Comparison of ENCODE assay signal across 13 cellular contexts in the genomic region with DNA sequence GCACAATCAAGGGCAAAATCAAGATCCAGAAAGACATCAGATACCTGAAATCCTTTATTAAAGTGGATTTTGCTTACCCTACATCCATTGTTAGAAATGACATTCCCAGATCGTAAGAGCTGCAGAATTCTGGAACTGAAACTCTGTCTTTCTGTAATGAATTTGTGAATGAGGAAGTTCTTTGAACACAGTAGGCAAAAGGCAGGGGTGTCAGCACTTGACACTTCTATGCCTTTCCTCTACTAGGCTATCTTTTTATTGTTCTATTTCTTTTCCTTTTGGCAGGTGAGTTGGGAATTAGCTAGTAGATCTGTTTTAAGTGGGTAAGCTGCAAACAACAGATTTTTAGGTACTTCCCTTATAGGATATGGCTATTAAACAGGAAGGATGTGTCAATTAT.
DNase-seq lines count a peak whose midpoint lies in the region; ATAC-seq, FAIRE-seq and TF ChIP-seq lines count a peak whose summit lies in the region.
"Had no signal": no experiment of that assay in that cellular context is flagged by ENCODE, and none has a peak within 500 bp of the region (broad histone marks: within the 10 kb centered on the region; RNA-seq: fewer than 3 reads in every experiment).

No MANE protein-coding gene starts in this region.

- H3K9me3 ChIP-seq in DOHH2 (ENCODE audit: control insufficient read depth, insufficient read depth, low read length) (no peaks in the 10 kb centered on the region), mucosa of rectum (ENCODE audit: control insufficient read depth in 2 of 2, low read length in 2 of 2) (no peaks in the 10 kb centered on the region), gastroesophageal sphincter (no peaks in the 10 kb centered on the region)
- H3K9me3 ChIP-seq: gastrocnemius medialis, SJSA1 had no signal

- H3K27me3 ChIP-seq in DOHH2 (ENCODE audit: control insufficient read depth, low read length): no peaks in the 10 kb centered on the region
- no peaks in the 10 kb centered on the region for H3K27me3 ChIP-seq in mucosa of rectum (ENCODE audit: control insufficient read depth in 2 of 2, insufficient read depth in 2 of 2, low read length in 2 of 2)
- no peaks in the 10 kb centered on the region for H3K27me3 ChIP-seq in gastroesophageal sphincter
- H3K27me3 ChIP-seq: gastrocnemius medialis, SJSA1 had no signal

- peak overlapping the region; percentile 6 to 49 for H3K9ac ChIP-seq in mucosa of rectum (ENCODE audit: low read depth in 1 of 2, low read length in 2 of 2)

- ATAC-seq in HG03103 (IDR thresholded peaks at IDR 0.05; ENCODE audit: low read depth, unreplicated experiment) (peak; percentile 30), gastroesophageal sphincter (no peak), GM18909 (IDR thresholded peaks at IDR 0.05; ENCODE audit: poor library complexity, unreplicated experiment) (no peak)
- ATAC-seq: gastrocnemius medialis had no signal

- H3F3A ChIP-seq in DOHH2 (ENCODE audit: control insufficient read depth, insufficient read depth): peaks cover 10% of the 10 kb centered on the region

- WGBS in gastroesophageal sphincter (ENCODE audit: low coverage in 1 of 2), 2 donors: 14 to 44% methylated on average over 1 of the region's 1 CpG

- TF ChIP-seq EP300 in gastroesophageal sphincter (IDR thresholded peaks at IDR 0.05): no peak

- H3K36me3 ChIP-seq in DOHH2 (ENCODE audit: control insufficient read depth, low read length): no peaks in the 10 kb centered on the region
- H3K36me3 ChIP-seq in mucosa of rectum (ENCODE audit: control insufficient read depth in 2 of 2, insufficient read depth in 2 of 2, low read length in 2 of 2): no peaks in the 10 kb centered on the region
- H3K36me3 ChIP-seq in gastroesophageal sphincter: no peaks in the 10 kb centered on the region
- H3K36me3 ChIP-seq: gastrocnemius medialis, SJSA1 had no signal

- peak overlapping the region; percentile 72 for H3K4me3 ChIP-seq in DOHH2 (ENCODE audit: low read length)
- H3K4me3 ChIP-seq in mucosa of rectum (ENCODE audit: low read length in 2 of 2): peak overlapping the region in 1 of 2 donors; percentile 63
- H3K4me3 ChIP-seq in gastroesophageal sphincter: no peak overlapping the region
- H3K4me3 ChIP-seq: gastrocnemius medialis, SJSA1 had no signal

- H3K27ac ChIP-seq in DOHH2 (ENCODE audit: low read depth, low read length): peak overlapping the region; percentile 92
- H3K27ac ChIP-seq in mucosa of rectum (ENCODE audit: low read depth in 2 of 2, low read length in 2 of 2): peak overlapping the region; percentile 67 to 79
- H3K27ac ChIP-seq in gastroesophageal sphincter: peak overlapping the region in 1 of 4 donors; percentile 9
- H3K27ac ChIP-seq: gastrocnemius medialis, HL-60, SJSA1 had no signal

- no peak for FAIRE-seq in RCC 7860 (lab: Jason Lieb, UNC)

- H4K20me1 ChIP-seq in DOHH2 (ENCODE audit: control insufficient read depth, insufficient read depth, low read depth, low read length): no peaks in the 10 kb centered on the region

- no peak for TF ChIP-seq POLR2A in gastroesophageal sphincter (IDR thresholded peaks at IDR 0.05)

- peak overlapping the region; percentile 95 for H3K4me2 ChIP-seq in DOHH2 (ENCODE audit: low read length)

- no peak for TF ChIP-seq CTCF in DOHH2 (IDR thresholded peaks at IDR 0.05; ENCODE audit: low read depth, low read length, poor library complexity, severe bottlenecking)
- no peak for TF ChIP-seq CTCF in gastroesophageal sphincter (IDR thresholded peaks at IDR 0.05)

- H3K9me2 ChIP-seq in DOHH2 (replicated peaks; ENCODE audit: control insufficient read depth, low read length): no peaks in the 10 kb centered on the region

- peaks cover 62% of the 10 kb centered on the region for H3K4me1 ChIP-seq in DOHH2 (ENCODE audit: control insufficient read depth, low read length)
- peaks cover 14 to 22% of the 10 kb centered on the region in 2 donors for H3K4me1 ChIP-seq in mucosa of rectum (ENCODE audit: control insufficient read depth in 2 of 2, insufficient read depth in 2 of 2, low read length in 2 of 2)
- peaks cover 0 to 8% (median 3%) of the 10 kb centered on the region in 3 donors for H3K4me1 ChIP-seq in gastroesophageal sphincter
- H3K4me1 ChIP-seq: gastrocnemius medialis, SJSA1 had no signal

- DNase-seq in SIG-M5 treated with dmso at 0.1 percent for 504 hours (lab: John Stamatoyannopoulos, UW; ENCODE audit: unreplicated experiment): peak; percentile 48
- DNase-seq in RCC 7860 (ENCODE audit: low spot score): no peak
- DNase-seq in NCI-H2029 treated with DMSO at 0.1 percent for 48 hours (lab: John Stamatoyannopoulos, UW): no peak
- DNase-seq: gastrocnemius medialis, left cardiac atrium, NCI-H2227 treated with DMSO at 0.1 percent for 48 hours had no signal

- H3K79me2 ChIP-seq in DOHH2 (ENCODE audit: control insufficient read depth, low read length): peaks cover 28% of the 10 kb centered on the region
